Comparison of ENCODE assay signal across 19 cellular contexts in the genomic region with DNA sequence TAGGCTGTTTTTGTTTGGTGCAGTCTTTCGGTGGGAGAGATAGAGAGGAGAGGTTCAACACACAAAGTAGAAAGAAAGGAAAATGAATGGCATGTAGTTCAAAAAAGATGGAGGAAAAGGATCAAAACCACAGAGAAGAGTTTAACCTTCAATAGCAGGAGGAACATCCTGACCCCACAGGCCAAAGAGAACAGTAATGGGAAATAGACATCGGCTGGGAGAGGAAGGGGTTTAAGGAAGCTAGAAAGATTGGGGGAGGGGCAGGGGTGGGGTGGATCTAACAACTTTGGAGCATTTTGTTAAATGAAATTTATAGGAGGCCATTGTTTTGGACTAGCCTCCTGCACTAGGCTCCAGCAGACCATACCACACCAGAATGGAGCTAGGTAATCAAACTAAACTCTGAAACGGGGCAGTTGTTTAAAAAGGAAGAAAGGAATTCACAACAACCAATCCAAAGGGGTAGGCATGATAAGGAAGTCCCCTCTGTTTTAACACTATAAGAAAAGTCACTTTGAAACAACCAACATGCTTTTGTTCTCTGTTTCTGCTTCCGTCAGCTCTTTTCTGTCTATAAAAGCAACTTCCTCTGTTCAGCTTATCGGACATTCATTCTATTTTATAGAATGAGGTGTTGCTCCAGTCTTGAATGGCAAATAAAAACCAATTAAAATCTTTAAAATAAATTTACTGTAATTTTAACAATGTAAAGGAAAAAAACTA.
DNase-seq lines count a peak whose midpoint lies in the region; ATAC-seq and TF ChIP-seq lines count a peak whose summit lies in the region.
"Had no signal": no experiment of that assay in that cellular context is flagged by ENCODE, and none has a peak within 500 bp of the region (broad histone marks: within the 10 kb centered on the region; RNA-seq: fewer than 3 reads in every experiment).

No MANE protein-coding gene starts in this region.

- peaks cover 0 to 3% of the 10 kb centered on the region in 2 experiments for H3K36me3 ChIP-seq in mesenchymal stem cell (ENCODE audit: control insufficient read depth in 1 of 2, insufficient read depth in 2 of 2, low read depth in 1 of 2, low read length in 2 of 2)
- H3K36me3 ChIP-seq: cardiac muscle cell, esophagus squamous epithelium had no signal

- no peak overlapping the region for H3K4ac ChIP-seq in mesenchymal stem cell (ENCODE audit: low read depth in 1 of 2, low read length in 2 of 2)

- no peaks in the 10 kb centered on the region for H3K9me3 ChIP-seq in mesenchymal stem cell (ENCODE audit: control insufficient read depth, low read length)

- no peak overlapping the region for H3K4me3 ChIP-seq in mesenchymal stem cell (ENCODE audit: insufficient read depth in 1 of 2, low read depth in 1 of 2, low read length in 2 of 2)
- H3K4me3 ChIP-seq: cardiac muscle cell, esophagus squamous epithelium, GM23248, lung had no signal

- peaks cover 5% of the 10 kb centered on the region for H3K36me3 Mint-ChIP-seq in activated B cell treated with CpG ODN at 0.5 μM for 24 hours (ENCODE audit: low read depth)
- H3K36me3 Mint-ChIP-seq: natural killer cell had no signal

- DNase-seq in Right ventricle myocardium superior (no peak), cardiac septum (ENCODE audit: low spot score) (no peak), activated B cell treated with CpG ODN at 0.5 μM for 24 hours (no peak), medulla oblongata (ENCODE audit: extremely low spot score) (peak; percentile 67), mesenchymal stem cell (no peak), activated T-cell treated with anti-CD3 and anti-CD28 coated beads for 4 hours (no peak), foreskin melanocyte (no peak)
- DNase-seq in stimulated activated CD4-positive, alpha-beta T cell treated with anti-CD3 and anti-CD28 coated beads, Interleukin-2, amount 100 ng/mL, for 24 hours, result no peak
- DNase-seq: CD4-positive, CD25-positive, alpha-beta regulatory T cell; esophagus squamous epithelium; GM23248; natural killer cell; NCI-H187; NCI-H226; RPMI8226; stimulated activated CD4-positive, alpha-beta T cell treated with anti-CD3 and anti-CD28 coated beads, Interleukin-12 subunit alpha, Interleukin-12 subunit beta, amount 100 ng/mL, for 4 hours had no signal

- no peak overlapping the region for H2AFZ ChIP-seq in mesenchymal stem cell (ENCODE audit: low read depth, low read length)
- H2AFZ ChIP-seq: GM23248 had no signal

- no peak for TF ChIP-seq CTCF in activated B cell treated with CpG ODN at 0.5 μM for 24 hours (IDR thresholded peaks at IDR 0.05)

- CTCF ChIA-PET in activated B cell treated with CpG ODN at 0.5 μM for 24 hours (lab: Charles Lee), result interaction anchor here (1.6 kb wide), 1 partner anchor 136 kb away, joined by 3 read pairs; no protein-coding TSS in a partner anchor

- no peaks in the 10 kb centered on the region for H3K27me3 Mint-ChIP-seq in activated B cell treated with CpG ODN at 0.5 μM for 24 hours

- no peak overlapping the region for H3K4me3 Mint-ChIP-seq in activated B cell treated with CpG ODN at 0.5 μM for 24 hours
- H3K4me3 Mint-ChIP-seq: activated T-helper 1 cell treated with anti-CD3 and anti-CD28 coated beads, Interleukin-12 subunit alpha, Interleukin-12 subunit beta, Interleukin-2, Interleukin-4 antibody, amounts not matched to agents 30 ng/mL and 10 ng/mL and 1 ng/mL, durations not matched to agents 14 hours and 24 hours and 36 hours; CD4-positive, CD25-positive, alpha-beta regulatory T cell; natural killer cell had no signal

- ATAC-seq in Right ventricle myocardium superior (ENCODE audit: poor library complexity) (peak; percentile 26), activated B cell treated with CpG ODN at 0.5 μM for 24 hours (ENCODE audit: low read depth) (no peak)
- ATAC-seq: natural killer cell had no signal

- no peak overlapping the region for H2BK12ac ChIP-seq in mesenchymal stem cell (ENCODE audit: low read length in 2 of 2)

- H3K9ac ChIP-seq in mesenchymal stem cell (ENCODE audit: low read length), result no peak overlapping the region
- H3K9ac ChIP-seq: GM23248 had no signal

- H3K27ac ChIP-seq in mesenchymal stem cell (ENCODE audit: low read length, poor library complexity, severe bottlenecking), result no peak overlapping the region
- H3K27ac ChIP-seq: cardiac muscle cell, GM23248 had no signal

- H3K9me3 Mint-ChIP-seq in activated B cell treated with CpG ODN at 0.5 μM for 24 hours, result peaks cover 9% of the 10 kb centered on the region
- H3K9me3 Mint-ChIP-seq: natural killer cell had no signal

- no peak overlapping the region for H3K14ac ChIP-seq in mesenchymal stem cell (ENCODE audit: low read length in 2 of 2)

- 96% methylated on average over 3 of the region's 5 CpGs for WGBS in mesenchymal stem cell

- H3K27me3 ChIP-seq in mesenchymal stem cell (ENCODE audit: control insufficient read depth in 1 of 2, insufficient read depth in 1 of 2, low read length in 2 of 2), result no peaks in the 10 kb centered on the region
- H3K27me3 ChIP-seq: cardiac muscle cell, esophagus squamous epithelium had no signal

- H3K4me1 ChIP-seq in mesenchymal stem cell (ENCODE audit: control insufficient read depth, insufficient read depth, low read depth, low read length), result no peaks in the 10 kb centered on the region

- POLR2A ChIA-PET in activated B cell treated with CpG ODN at 0.5 μM for 24 hours (lab: Charles Lee), result no interaction called here

- H3K23ac ChIP-seq in mesenchymal stem cell (ENCODE audit: low read length in 2 of 2), result no peak overlapping the region

- H4K8ac ChIP-seq in mesenchymal stem cell (ENCODE audit: low read length), result no peak overlapping the region

- H2BK15ac ChIP-seq in mesenchymal stem cell (ENCODE audit: low read depth, poor library complexity, severe bottlenecking), result no peak overlapping the region

- no peak overlapping the region for H2BK5ac ChIP-seq in mesenchymal stem cell (ENCODE audit: low read depth, low read length, poor library complexity, severe bottlenecking)

- no peak overlapping the region for H2AK5ac ChIP-seq in mesenchymal stem cell (ENCODE audit: low read length, severe bottlenecking)

- H3K4me2 ChIP-seq in mesenchymal stem cell (ENCODE audit: low read length, poor library complexity, severe bottlenecking), result no peak overlapping the region

- peaks cover 36% of the 10 kb centered on the region for H3K4me1 Mint-ChIP-seq in activated B cell treated with CpG ODN at 0.5 μM for 24 hours
- H3K4me1 Mint-ChIP-seq: natural killer cell had no signal

- intact Hi-C loops in Right ventricle myocardium superior (cut with DNase I) (no loop called here), cardiac septum (cut with DNase I) (no loop called here), activated B cell treated with CpG ODN at 0.5 μM for 24 hours (cut with micrococcal nuclease) (no loop called here)

- H3K27ac Mint-ChIP-seq in activated B cell treated with CpG ODN at 0.5 μM for 24 hours, result peak overlapping the region; percentile 53
- H3K27ac Mint-ChIP-seq: activated T-helper 1 cell treated with anti-CD3 and anti-CD28 coated beads, Interleukin-12 subunit alpha, Interleukin-12 subunit beta, Interleukin-2, Interleukin-4 antibody, amounts not matched to agents 30 ng/mL and 10 ng/mL and 1 ng/mL, durations not matched to agents 14 hours and 24 hours and 36 hours; natural killer cell had no signal

- no peak overlapping the region for H4K91ac ChIP-seq in mesenchymal stem cell (ENCODE audit: low read length)

- H2BK120ac ChIP-seq in mesenchymal stem cell (ENCODE audit: low read depth, low read length), result no peak overlapping the region

- H3K79me1 ChIP-seq in mesenchymal stem cell (replicated peaks; ENCODE audit: low read length, poor library complexity, severe bottlenecking), result peaks cover 22% of the 10 kb centered on the region

- no peak overlapping the region for H3K18ac ChIP-seq in mesenchymal stem cell (ENCODE audit: low read depth in 1 of 2, low read length in 2 of 2)
